Comparison of ENCODE assay signal across 17 cellular contexts in genomic region chr14:84468153-84468552, GRCh38.
"Had no signal": no experiment of that assay in that cellular context is flagged by ENCODE, and none has a peak within 500 bp of the region (broad histone marks: within the 10 kb centered on the region; RNA-seq: fewer than 3 reads in every experiment).

No MANE protein-coding gene starts in this region.

- H3K36me3 ChIP-seq: breast epithelium, right atrium auricular region had no signal

- H3K4me3 ChIP-seq: breast epithelium, right atrium auricular region, skin epidermis had no signal

- H3K27ac ChIP-seq: breast epithelium, right atrium auricular region, skin epidermis had no signal

- ATAC-seq: activated CD8-positive, alpha-beta T cell treated with anti-CD3 and anti-CD28 coated beads for 36 hours; activated T-cell treated with anti-CD3 and anti-CD28 coated beads, Interleukin-2, amount 50 U/mL, for 4 hours; left ventricle myocardium superior; naive thymus-derived CD8-positive, alpha-beta T cell; stimulated activated naive CD8-positive, alpha-beta T cell treated with anti-CD3 and anti-CD28 coated beads, Interleukin-15, Interleukin-2, amounts not matched to agents 100 U/mL and 50 U/mL, for 24 hours; T-helper 17 cell had no signal

- H3K4me1 ChIP-seq: breast epithelium, right atrium auricular region had no signal

- DNase-seq: activated CD4-positive, alpha-beta T cell treated with anti-CD3 and anti-CD28 coated beads for 4 hours; activated CD8-positive, alpha-beta T cell treated with anti-CD3 and anti-CD28 coated beads for 36 hours; activated effector memory CD4-positive, alpha-beta T cell treated with anti-CD3 and anti-CD28 coated beads, Interleukin-2, amount 50 U/mL, for 16 hours; activated T-cell treated with anti-CD3 and anti-CD28 coated beads, Interleukin-2, amount 50 U/mL, for 4 hours; anterior cingulate cortex; erythroblast; glutamatergic neuron; hypothalamus; kidney glomerular epithelial cell; left ventricle myocardium superior; mesenchymal stem cell; naive thymus-derived CD8-positive, alpha-beta T cell; stimulated activated naive CD8-positive, alpha-beta T cell treated with anti-CD3 and anti-CD28 coated beads, Interleukin-15, Interleukin-2, amounts not matched to agents 100 U/mL and 50 U/mL, for 24 hours; T-helper 17 cell had no signal

- H3K27me3 ChIP-seq: breast epithelium, right atrium auricular region had no signal

- H3K9me3 ChIP-seq: breast epithelium, right atrium auricular region had no signal
